ENCODE assay signal across 13 cellular contexts in genomic region chr13:34347784-34348573, GRCh38.
A peak's percentile ranks its signal among the peaks of the same experiment; 100 is the strongest.
DNase-seq lines count a peak whose midpoint lies in the region; ATAC-seq, FAIRE-seq and TF ChIP-seq lines count a peak whose summit lies in the region.
"Had no signal": no experiment of that assay in that cellular context is flagged by ENCODE, and none has a peak within 500 bp of the region (broad histone marks: within the 10 kb centered on the region; RNA-seq: fewer than 3 reads in every experiment).

No MANE protein-coding gene starts in this region.

- H3K27ac ChIP-seq in 22Rv1 (peak overlapping the region; percentile 90), mammary epithelial cell (ENCODE audit: insufficient read depth, low read depth, low read length) (no peak overlapping the region), left lung (no peak overlapping the region), osteoblast (ENCODE audit: low read depth, low read length) (no peak overlapping the region), brain microvascular endothelial cell (no peak overlapping the region)
- H3K27ac ChIP-seq: vagina had no signal

- FAIRE-seq in urothelium cell line (lab: Jason Lieb, UNC): no peak

- H3K79me2 ChIP-seq in mammary epithelial cell (ENCODE audit: insufficient read depth, low read length): no peaks in the 10 kb centered on the region
- no peaks in the 10 kb centered on the region for H3K79me2 ChIP-seq in osteoblast (ENCODE audit: insufficient read depth, low read length)

- DNase-seq in NCI-H146 treated with DMSO at 0.1 percent for 48 hours (lab: John Stamatoyannopoulos, UW; ENCODE audit: unreplicated experiment): peak; percentile 37
- peak; percentile 59 for DNase-seq in mammary epithelial cell
- no peak for DNase-seq in left lung
- DNase-seq in SKM-1 treated with dmso at 0.1 percent for 144 hours (lab: John Stamatoyannopoulos, UW; ENCODE audit: unreplicated experiment): no peak
- DNase-seq in urothelium cell line (ENCODE audit: low spot score): no peak
- no peak for DNase-seq in osteoblast (ENCODE audit: insufficient read length, low spot score, missing footprints)
- DNase-seq in brain microvascular endothelial cell: no peak
- DNase-seq: activated gamma-delta T cell treated with Interleukin-2 at 50 U/mL for 16 hours; central memory CD4-positive, alpha-beta T cell; Kasumi-1; natural killer cell had no signal

- no TSS peak for BruUV-seq in mammary epithelial cell (replicated peaks; lab: Mats Ljungman, UMichigan)

- dilution Hi-C loops in mammary epithelial cell (cut with HindIII; ENCODE audit: low sequenced_read_pairs): no loop called here

- H3K9me3 ChIP-seq in mammary epithelial cell (replicated peaks; ENCODE audit: insufficient read depth, low read length) (no peaks in the 10 kb centered on the region), left lung (no peaks in the 10 kb centered on the region), osteoblast (ENCODE audit: low read depth, low read length) (no peaks in the 10 kb centered on the region)
- H3K9me3 ChIP-seq: vagina had no signal

- no peaks in the 10 kb centered on the region for H3K27me3 ChIP-seq in mammary epithelial cell (ENCODE audit: insufficient read depth, low read length)
- no peaks in the 10 kb centered on the region for H3K27me3 ChIP-seq in left lung
- no peaks in the 10 kb centered on the region for H3K27me3 ChIP-seq in osteoblast (ENCODE audit: insufficient read depth, low read length)
- no peaks in the 10 kb centered on the region for H3K27me3 ChIP-seq in brain microvascular endothelial cell (replicated peaks)
- H3K27me3 ChIP-seq: vagina had no signal

- intact Hi-C loops in mammary epithelial cell (cut with micrococcal nuclease) (no loop called here), left lung (cut with DNase I) (no loop called here)

- H3K36me3 ChIP-seq in mammary epithelial cell (ENCODE audit: insufficient read depth, low read length): no peaks in the 10 kb centered on the region
- no peaks in the 10 kb centered on the region for H3K36me3 ChIP-seq in left lung
- no peaks in the 10 kb centered on the region for H3K36me3 ChIP-seq in osteoblast (ENCODE audit: insufficient read depth, low read length)
- no peaks in the 10 kb centered on the region for H3K36me3 ChIP-seq in brain microvascular endothelial cell (replicated peaks)
- H3K36me3 ChIP-seq: vagina had no signal

- no peak for TF ChIP-seq CTCF in 22Rv1 (IDR thresholded peaks at IDR 0.05)
- no peak for TF ChIP-seq CTCF in mammary epithelial cell (conservative IDR thresholded peaks at IDR 0.05 in 1 of 2, IDR thresholded peaks at IDR 0.05 in 1 of 2; ENCODE audit: extremely low read depth in 1 of 2, insufficient read depth in 1 of 2, low read depth in 1 of 2, low read length in 2 of 2)
- TF ChIP-seq CTCF in left lung (IDR thresholded peaks at IDR 0.05): no peak
- TF ChIP-seq CTCF in osteoblast (IDR thresholded peaks at IDR 0.05; ENCODE audit: extremely low read depth, low read depth, low read length): no peak
- TF ChIP-seq CTCF in brain microvascular endothelial cell (IDR thresholded peaks at IDR 0.05; ENCODE audit: low read depth, low read length, missing control alignments): no peak

- H3K9ac ChIP-seq in mammary epithelial cell (ENCODE audit: insufficient read depth, low read length): no peak overlapping the region

- H3K4me1 ChIP-seq in mammary epithelial cell (ENCODE audit: insufficient read depth, low read length): peaks cover 28% of the 10 kb centered on the region
- no peaks in the 10 kb centered on the region for H3K4me1 ChIP-seq in left lung
- H3K4me1 ChIP-seq in osteoblast (ENCODE audit: insufficient read depth, low read length): peaks cover 13% of the 10 kb centered on the region
- H3K4me1 ChIP-seq: vagina had no signal

- in situ Hi-C loops in mammary epithelial cell (cut with MboI; ENCODE audit: low sequenced_read_pairs in 2 of 2): no loop called here
- in situ Hi-C loops in brain microvascular endothelial cell (cut with HindIII; ENCODE audit: low pct_ligation_motif_present, low sequenced_read_pairs): no loop called here

- H2AFZ ChIP-seq in mammary epithelial cell (ENCODE audit: low read depth, low read length) (peak overlapping the region; percentile 40), osteoblast (ENCODE audit: low read length) (no peak overlapping the region)

- H3K4me3 ChIP-seq in mammary epithelial cell (replicated peaks in 1 of 3; ENCODE audit: insufficient read depth in 1 of 3, low read depth in 2 of 3, low read length in 3 of 3): no peak overlapping the region
- no peak overlapping the region for H3K4me3 ChIP-seq in left lung
- no peak overlapping the region for H3K4me3 ChIP-seq in osteoblast (ENCODE audit: insufficient read depth, low read length)
- no peak overlapping the region for H3K4me3 ChIP-seq in brain microvascular endothelial cell (ENCODE audit: low read depth, low read length)
- H3K4me3 ChIP-seq: vagina had no signal

- H3K4me2 ChIP-seq in mammary epithelial cell (ENCODE audit: insufficient read depth, low read depth, low read length) (no peak overlapping the region), osteoblast (ENCODE audit: insufficient read depth, low read length) (no peak overlapping the region)

- peak; percentile 68 for ATAC-seq in left lung
- ATAC-seq: natural killer cell had no signal

- CTCF ChIA-PET in mammary epithelial cell (lab: Charles Lee; ENCODE audit: low non-redundant PET): no interaction called here

- H4K20me1 ChIP-seq in mammary epithelial cell (ENCODE audit: insufficient read depth, low read length): no peaks in the 10 kb centered on the region
- H4K20me1 ChIP-seq in osteoblast (ENCODE audit: insufficient read depth, low read length): no peaks in the 10 kb centered on the region

- WGBS in mammary epithelial cell (ENCODE audit: low coverage, missing lambda C conversion rate): 74% methylated on average over 10 of the region's 10 CpGs

Comparison
In these comparisons a context has a peak if more than half of its experiments do, and no peak if none do; other contexts are left out.
1. DNase-seq: peak in NCI-H146 treated with DMSO at 0.1 percent for 48 hours (single experiment) and mammary epithelial cell (single experiment); none in left lung (0 of 2), SKM-1 treated with dmso at 0.1 percent for 144 hours (single experiment), urothelium cell line (single experiment), osteoblast (single experiment) and brain microvascular endothelial cell (single experiment).